In the genomic region with DNA sequence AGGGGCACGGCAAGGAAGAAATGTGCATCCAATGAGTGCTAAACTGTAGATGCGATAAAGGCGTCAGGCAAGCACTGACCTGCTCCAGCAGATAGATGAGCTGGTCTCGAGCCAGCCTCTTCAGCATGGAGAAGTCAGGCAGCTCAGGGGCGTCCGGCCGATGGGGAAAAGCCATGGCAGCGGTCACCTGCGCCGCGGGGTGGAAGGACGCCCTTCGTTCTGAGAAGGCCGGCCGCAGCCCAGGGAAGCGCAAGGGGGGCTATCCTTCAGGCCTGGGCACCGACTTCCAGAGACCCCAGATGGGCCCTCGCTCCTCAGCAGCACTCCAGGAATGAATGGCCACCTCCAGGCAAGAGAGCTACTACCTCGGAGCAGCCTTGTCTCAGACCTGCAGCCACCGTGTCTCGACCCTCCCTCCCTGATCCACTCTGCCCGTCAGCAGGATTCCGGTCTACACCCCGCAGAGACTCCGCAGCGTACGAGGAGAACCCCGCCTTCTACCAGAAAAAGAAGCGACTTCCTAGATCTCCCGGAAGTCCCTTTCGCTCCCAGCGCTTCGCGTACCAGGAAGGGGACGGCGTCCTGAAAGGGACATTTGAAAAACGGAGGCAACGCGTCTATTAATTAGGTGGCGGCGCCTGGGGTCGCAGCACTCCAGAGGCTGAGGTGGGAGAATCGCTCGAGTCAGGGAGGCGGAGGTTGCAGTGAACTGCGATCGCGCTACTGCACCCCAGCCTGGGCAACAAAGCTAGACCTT, we compare ENCODE assay signal across 1 cellular context.
A peak's percentile ranks its signal among the peaks of the same experiment; 100 is the strongest.
TF ChIP-seq lines count a peak whose summit lies in the region.

VPS33B (minus strand) TSS at position 520 of the 757 bp plus-strand sequence; CDS start at position 175, 345 bp downstream.

TF ChIP-seq in K562, 482 proteins besides CTCF, POLR2A, EP300 and RAD21 (continued from another document and continues in another):
- TF ChIP-seq TOE1 (IDR thresholded peaks at IDR 0.05; ENCODE audit: borderline replicate concordance) (peak; percentile 59), TOE1 (CRISPR knock-in tag; IDR thresholded peaks at IDR 0.05; ENCODE audit: borderline replicate concordance, low read depth) (no peak), GTF2A2 (tag; IDR thresholded peaks at IDR 0.05) (no peak), KDM2B (CRISPR knock-in tag; IDR thresholded peaks at IDR 0.05) (no peak), RBBP5 (IDR thresholded peaks at IDR 0.05; ENCODE audit: borderline replicate concordance, insufficient read depth, low read length, poor library complexity, severe bottlenecking) (peak; percentile 94), HDAC8 (tag; IDR thresholded peaks at IDR 0.05) (no peak), TBP (optimal IDR thresholded peaks at IDR 0.05; ENCODE audit: low read depth, low read length) (peak; percentile 57), ARNT (IDR thresholded peaks at IDR 0.05) (no peak), PTBP1 (IDR thresholded peaks at IDR 0.05; ENCODE audit: low read depth, low read length) (no peak), ZNF639 (CRISPR knock-in tag; conservative IDR thresholded peaks at IDR 0.05 in 1 of 2, IDR thresholded peaks at IDR 0.05 in 1 of 2) (no peak), TARDBP (IDR thresholded peaks at IDR 0.05) (no peak), MYNN (IDR thresholded peaks at IDR 0.05) (no peak), MYNN (CRISPR knock-in tag; IDR thresholded peaks at IDR 0.05) (no peak), E2F3 (CRISPR knock-in tag; IDR thresholded peaks at IDR 0.05) (no peak), TFAP4 (CRISPR knock-in tag; IDR thresholded peaks at IDR 0.05; ENCODE audit: borderline replicate concordance) (peak; percentile 79; the same call in 1 of the 2 replicates), ZNF445 (CRISPR knock-in tag; IDR thresholded peaks at IDR 0.05; ENCODE audit: low read depth) (no peak), ZNF77 (CRISPR knock-in tag; IDR thresholded peaks at IDR 0.05) (no peak), NBN (IDR thresholded peaks at IDR 0.05; ENCODE audit: low read depth) (0 out of 2 replicates have a peak, but pooled peaks have one; percentile 24), DMBX1 (CRISPR knock-in tag; IDR thresholded peaks at IDR 0.05; ENCODE audit: borderline replicate concordance) (no peak), CHCHD3 (CRISPR knock-in tag; IDR thresholded peaks at IDR 0.05) (no peak), ATF1 (CRISPR knock-in tag; IDR thresholded peaks at IDR 0.05) (no peak), ATF1 (tag; IDR thresholded peaks at IDR 0.05) (peak; percentile 73), HSF4 (CRISPR knock-in tag; IDR thresholded peaks at IDR 0.05; ENCODE audit: borderline replicate concordance) (no peak), TAL1 (IDR thresholded peaks at IDR 0.05) (no peak), CREM (IDR thresholded peaks at IDR 0.05; ENCODE audit: low read depth) (peak; percentile 82), NRF1 (conservative IDR thresholded peaks at IDR 0.05 in 1 of 2, IDR thresholded peaks at IDR 0.05 in 1 of 2) (peak; percentile 42 to 48; a peak in 2 of 4 replicates), ZNF778 (CRISPR knock-in tag; IDR thresholded peaks at IDR 0.05) (no peak), CEBPZ (IDR thresholded peaks at IDR 0.05; ENCODE audit: borderline replicate concordance, low read depth, low read length) (no peak), ZBTB2 (IDR thresholded peaks at IDR 0.05) (no peak)
- TF ChIP-seq, protein P1, sequence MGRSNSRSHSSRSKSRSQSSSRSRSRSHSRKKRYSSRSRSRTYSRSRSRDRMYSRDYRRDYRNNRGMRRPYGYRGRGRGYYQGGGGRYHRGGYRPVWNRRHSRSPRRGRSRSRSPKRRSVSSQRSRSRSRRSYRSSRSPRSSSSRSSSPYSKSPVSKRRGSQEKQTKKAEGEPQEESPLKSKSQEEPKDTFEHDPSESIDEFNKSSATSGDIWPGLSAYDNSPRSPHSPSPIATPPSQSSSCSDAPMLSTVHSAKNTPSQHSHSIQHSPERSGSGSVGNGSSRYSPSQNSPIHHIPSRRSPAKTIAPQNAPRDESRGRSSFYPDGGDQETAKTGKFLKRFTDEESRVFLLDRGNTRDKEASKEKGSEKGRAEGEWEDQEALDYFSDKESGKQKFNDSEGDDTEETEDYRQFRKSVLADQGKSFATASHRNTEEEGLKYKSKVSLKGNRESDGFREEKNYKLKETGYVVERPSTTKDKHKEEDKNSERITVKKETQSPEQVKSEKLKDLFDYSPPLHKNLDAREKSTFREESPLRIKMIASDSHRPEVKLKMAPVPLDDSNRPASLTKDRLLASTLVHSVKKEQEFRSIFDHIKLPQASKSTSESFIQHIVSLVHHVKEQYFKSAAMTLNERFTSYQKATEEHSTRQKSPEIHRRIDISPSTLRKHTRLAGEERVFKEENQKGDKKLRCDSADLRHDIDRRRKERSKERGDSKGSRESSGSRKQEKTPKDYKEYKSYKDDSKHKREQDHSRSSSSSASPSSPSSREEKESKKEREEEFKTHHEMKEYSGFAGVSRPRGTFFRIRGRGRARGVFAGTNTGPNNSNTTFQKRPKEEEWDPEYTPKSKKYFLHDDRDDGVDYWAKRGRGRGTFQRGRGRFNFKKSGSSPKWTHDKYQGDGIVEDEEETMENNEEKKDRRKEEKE (IDR thresholded peaks at IDR 0.05; ENCODE audit: borderline replicate concordance in 1 of 2, control insufficient read depth in 1 of 2, low read depth in 2 of 2, low read length in 1 of 2): no peak
- TF ChIP-seq, protein P2, sequence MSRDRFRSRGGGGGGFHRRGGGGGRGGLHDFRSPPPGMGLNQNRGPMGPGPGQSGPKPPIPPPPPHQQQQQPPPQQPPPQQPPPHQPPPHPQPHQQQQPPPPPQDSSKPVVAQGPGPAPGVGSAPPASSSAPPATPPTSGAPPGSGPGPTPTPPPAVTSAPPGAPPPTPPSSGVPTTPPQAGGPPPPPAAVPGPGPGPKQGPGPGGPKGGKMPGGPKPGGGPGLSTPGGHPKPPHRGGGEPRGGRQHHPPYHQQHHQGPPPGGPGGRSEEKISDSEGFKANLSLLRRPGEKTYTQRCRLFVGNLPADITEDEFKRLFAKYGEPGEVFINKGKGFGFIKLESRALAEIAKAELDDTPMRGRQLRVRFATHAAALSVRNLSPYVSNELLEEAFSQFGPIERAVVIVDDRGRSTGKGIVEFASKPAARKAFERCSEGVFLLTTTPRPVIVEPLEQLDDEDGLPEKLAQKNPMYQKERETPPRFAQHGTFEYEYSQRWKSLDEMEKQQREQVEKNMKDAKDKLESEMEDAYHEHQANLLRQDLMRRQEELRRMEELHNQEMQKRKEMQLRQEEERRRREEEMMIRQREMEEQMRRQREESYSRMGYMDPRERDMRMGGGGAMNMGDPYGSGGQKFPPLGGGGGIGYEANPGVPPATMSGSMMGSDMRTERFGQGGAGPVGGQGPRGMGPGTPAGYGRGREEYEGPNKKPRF (IDR thresholded peaks at IDR 0.05; ENCODE audit: low read depth, low read length): no peak
- TF ChIP-seq, protein P3, sequence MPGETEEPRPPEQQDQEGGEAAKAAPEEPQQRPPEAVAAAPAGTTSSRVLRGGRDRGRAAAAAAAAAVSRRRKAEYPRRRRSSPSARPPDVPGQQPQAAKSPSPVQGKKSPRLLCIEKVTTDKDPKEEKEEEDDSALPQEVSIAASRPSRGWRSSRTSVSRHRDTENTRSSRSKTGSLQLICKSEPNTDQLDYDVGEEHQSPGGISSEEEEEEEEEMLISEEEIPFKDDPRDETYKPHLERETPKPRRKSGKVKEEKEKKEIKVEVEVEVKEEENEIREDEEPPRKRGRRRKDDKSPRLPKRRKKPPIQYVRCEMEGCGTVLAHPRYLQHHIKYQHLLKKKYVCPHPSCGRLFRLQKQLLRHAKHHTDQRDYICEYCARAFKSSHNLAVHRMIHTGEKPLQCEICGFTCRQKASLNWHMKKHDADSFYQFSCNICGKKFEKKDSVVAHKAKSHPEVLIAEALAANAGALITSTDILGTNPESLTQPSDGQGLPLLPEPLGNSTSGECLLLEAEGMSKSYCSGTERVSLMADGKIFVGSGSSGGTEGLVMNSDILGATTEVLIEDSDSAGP (CRISPR knock-in tag; IDR thresholded peaks at IDR 0.05): no peak
- TF ChIP-seq, protein P4, sequence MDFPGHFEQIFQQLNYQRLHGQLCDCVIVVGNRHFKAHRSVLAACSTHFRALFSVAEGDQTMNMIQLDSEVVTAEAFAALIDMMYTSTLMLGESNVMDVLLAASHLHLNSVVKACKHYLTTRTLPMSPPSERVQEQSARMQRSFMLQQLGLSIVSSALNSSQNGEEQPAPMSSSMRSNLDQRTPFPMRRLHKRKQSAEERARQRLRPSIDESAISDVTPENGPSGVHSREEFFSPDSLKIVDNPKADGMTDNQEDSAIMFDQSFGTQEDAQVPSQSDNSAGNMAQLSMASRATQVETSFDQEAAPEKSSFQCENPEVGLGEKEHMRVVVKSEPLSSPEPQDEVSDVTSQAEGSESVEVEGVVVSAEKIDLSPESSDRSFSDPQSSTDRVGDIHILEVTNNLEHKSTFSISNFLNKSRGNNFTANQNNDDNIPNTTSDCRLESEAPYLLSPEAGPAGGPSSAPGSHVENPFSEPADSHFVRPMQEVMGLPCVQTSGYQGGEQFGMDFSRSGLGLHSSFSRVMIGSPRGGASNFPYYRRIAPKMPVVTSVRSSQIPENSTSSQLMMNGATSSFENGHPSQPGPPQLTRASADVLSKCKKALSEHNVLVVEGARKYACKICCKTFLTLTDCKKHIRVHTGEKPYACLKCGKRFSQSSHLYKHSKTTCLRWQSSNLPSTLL (IDR thresholded peaks at IDR 0.05): no peak
- TF ChIP-seq, protein P5, sequence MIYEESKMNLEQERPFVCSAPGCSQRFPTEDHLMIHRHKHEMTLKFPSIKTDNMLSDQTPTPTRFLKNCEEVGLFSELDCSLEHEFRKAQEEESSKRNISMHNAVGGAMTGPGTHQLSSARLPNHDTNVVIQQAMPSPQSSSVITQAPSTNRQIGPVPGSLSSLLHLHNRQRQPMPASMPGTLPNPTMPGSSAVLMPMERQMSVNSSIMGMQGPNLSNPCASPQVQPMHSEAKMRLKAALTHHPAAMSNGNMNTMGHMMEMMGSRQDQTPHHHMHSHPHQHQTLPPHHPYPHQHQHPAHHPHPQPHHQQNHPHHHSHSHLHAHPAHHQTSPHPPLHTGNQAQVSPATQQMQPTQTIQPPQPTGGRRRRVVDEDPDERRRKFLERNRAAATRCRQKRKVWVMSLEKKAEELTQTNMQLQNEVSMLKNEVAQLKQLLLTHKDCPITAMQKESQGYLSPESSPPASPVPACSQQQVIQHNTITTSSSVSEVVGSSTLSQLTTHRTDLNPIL (CRISPR knock-in tag; IDR thresholded peaks at IDR 0.05): no peak
